ENCODE assay signal across 22 cellular contexts in genomic region chrX:118968031-118968430, GRCh38. TPM values are rescaled to one million over a fixed set of nuclear protein-coding genes. Genes with fewer than 3 reads are reported as not detected.
DNase-seq lines count a peak whose midpoint lies in the region; ATAC-seq, FAIRE-seq and TF ChIP-seq lines count a peak whose summit lies in the region.
"Had no signal": no experiment of that assay in that cellular context is flagged by ENCODE, and none has a peak within 500 bp of the region (broad histone marks: within the 10 kb centered on the region; RNA-seq: fewer than 3 reads in every experiment).

No MANE protein-coding gene starts in this region.

- intact Hi-C loops in MCF 10A (cut with micrococcal nuclease) = no loop called here
- intact Hi-C loops in breast epithelium (cut with DNase I; ENCODE audit: low total_unique reads) = no loop called here

- ATAC-seq in stimulated activated effector memory CD8-positive, alpha-beta T cell treated with anti-CD3 and anti-CD28 coated beads, Interleukin-12 subunit alpha, Interleukin-12 subunit beta, amount 100 ng/mL, for 72 hours = peak; percentile 48
- no peak for ATAC-seq in GM18520 (IDR thresholded peaks at IDR 0.05; ENCODE audit: unreplicated experiment)
- ATAC-seq: Right ventricle myocardium inferior had no signal

- POLR2A ChIA-PET in MCF 10A (lab: Yijun Ruan, JAX) = no interaction called here

- H3K4me1 Mint-ChIP-seq in MCF 10A (ENCODE audit: insufficient read depth, unreplicated experiment) = no peaks in the 10 kb centered on the region
- no peaks in the 10 kb centered on the region for H3K4me1 Mint-ChIP-seq in stimulated activated effector memory CD8-positive, alpha-beta T cell treated with anti-CD3 and anti-CD28 coated beads, Interleukin-12 subunit alpha, Interleukin-12 subunit beta, amount 100 ng/mL, for 72 hours
- H3K4me1 Mint-ChIP-seq in activated T-cell treated with anti-CD3 and anti-CD28 coated beads, Interleukin-2, amount 50 U/mL, for 24 hours (ENCODE audit: low read depth) = no peaks in the 10 kb centered on the region
- H3K4me1 Mint-ChIP-seq: B cell had no signal

- H3K4me3 Mint-ChIP-seq in MCF 10A (ENCODE audit: unreplicated experiment) = no peak overlapping the region
- no peak overlapping the region for H3K4me3 Mint-ChIP-seq in stimulated activated effector memory CD8-positive, alpha-beta T cell treated with anti-CD3 and anti-CD28 coated beads, Interleukin-12 subunit alpha, Interleukin-12 subunit beta, amount 100 ng/mL, for 72 hours
- H3K4me3 Mint-ChIP-seq in activated T-cell treated with anti-CD3 and anti-CD28 coated beads, Interleukin-2, amount 50 U/mL, for 24 hours = no peak overlapping the region
- H3K4me3 Mint-ChIP-seq: B cell had no signal

- BruUV-seq in MCF 10A (replicated peaks; lab: Mats Ljungman, UMichigan) = no TSS peak

- H3K27me3 ChIP-seq in breast epithelium = peaks cover 0 to 52% of the 10 kb centered on the region in 2 donors
- peaks cover 2% of the 10 kb centered on the region for H3K27me3 ChIP-seq in bronchial epithelial cell (ENCODE audit: control insufficient read depth, insufficient read depth, low read length)

- H3K9me3 Mint-ChIP-seq in MCF 10A (ENCODE audit: unreplicated experiment) = no peaks in the 10 kb centered on the region
- no peaks in the 10 kb centered on the region for H3K9me3 Mint-ChIP-seq in stimulated activated effector memory CD8-positive, alpha-beta T cell treated with anti-CD3 and anti-CD28 coated beads, Interleukin-12 subunit alpha, Interleukin-12 subunit beta, amount 100 ng/mL, for 72 hours
- no peaks in the 10 kb centered on the region for H3K9me3 Mint-ChIP-seq in activated T-cell treated with anti-CD3 and anti-CD28 coated beads, Interleukin-2, amount 50 U/mL, for 24 hours

- H3K36me3 Mint-ChIP-seq in MCF 10A (ENCODE audit: insufficient read depth, unreplicated experiment) = no peaks in the 10 kb centered on the region
- H3K36me3 Mint-ChIP-seq in stimulated activated effector memory CD8-positive, alpha-beta T cell treated with anti-CD3 and anti-CD28 coated beads, Interleukin-12 subunit alpha, Interleukin-12 subunit beta, amount 100 ng/mL, for 72 hours = no peaks in the 10 kb centered on the region
- no peaks in the 10 kb centered on the region for H3K36me3 Mint-ChIP-seq in activated T-cell treated with anti-CD3 and anti-CD28 coated beads, Interleukin-2, amount 50 U/mL, for 24 hours (ENCODE audit: low read depth)

- no peaks in the 10 kb centered on the region for H3K9me3 ChIP-seq in breast epithelium
- H3K9me3 ChIP-seq: SJSA1 had no signal

- no peak overlapping the region for H3K27ac ChIP-seq in breast epithelium
- H3K27ac ChIP-seq: HL-60, KMS-11, SJSA1 had no signal

- FAIRE-seq in bronchial epithelial cell (lab: Jason Lieb, UNC) = no peak
- FAIRE-seq: A204.1, GM12892, RCC 7860 had no signal

- DNase-seq in MCF 10A (ENCODE audit: unreplicated experiment) (peak; percentile 14), breast epithelium (ENCODE audit: low spot score in 2 of 2) (no peak), NCI-H1694 (lab: John Stamatoyannopoulos, UW) (peak; percentile 18), bronchial epithelial cell (ENCODE audit: low read depth) (peak; percentile 40), KG1 (lab: John Stamatoyannopoulos, UW) (no peak)
- DNase-seq in stimulated activated effector memory CD8-positive, alpha-beta T cell treated with anti-CD3 and anti-CD28 coated beads, Interleukin-12 subunit alpha, Interleukin-12 subunit beta, amount 100 ng/mL, for 72 hours (ENCODE audit: low spot score in 2 of 2) = no peak
- no peak for DNase-seq in activated T-cell treated with anti-CD3 and anti-CD28 coated beads, Interleukin-2, amount 50 U/mL, for 24 hours
- DNase-seq: GOT3, HCEC 1CT, NCI-H1417, NCI-H187 treated with DMSO at 0.1 percent for 48 hours, NCI-H510A, NCI-H82 had no signal

- TF ChIP-seq CTCF in MCF 10A (IDR thresholded peaks at IDR 0.05; ENCODE audit: unreplicated experiment) (no peak), breast epithelium (IDR thresholded peaks at IDR 0.05) (no peak), bronchial epithelial cell (IDR thresholded peaks at IDR 0.05; ENCODE audit: insufficient read depth, low read length, severe bottlenecking) (no peak)

- no peak for TF ChIP-seq POLR2A in breast epithelium (IDR thresholded peaks at IDR 0.05)

- no peak overlapping the region for H3K4me3 ChIP-seq in breast epithelium
- H3K4me3 ChIP-seq in bronchial epithelial cell (ENCODE audit: low read depth, low read length) = no peak overlapping the region
- H3K4me3 ChIP-seq: SJSA1 had no signal

- CTCF ChIA-PET in MCF 10A (lab: Yijun Ruan, JAX) = interaction anchor here (0.5 kb wide), 1 partner anchor 286 kb away, joined by 3 read pairs; no protein-coding TSS in a partner anchor

- no peaks in the 10 kb centered on the region for H3K4me1 ChIP-seq in breast epithelium
- H3K4me1 ChIP-seq: SJSA1 had no signal

- H3K27me3 Mint-ChIP-seq in MCF 10A (ENCODE audit: insufficient read depth, unreplicated experiment) = peaks cover 72% of the 10 kb centered on the region
- peaks cover 31% of the 10 kb centered on the region for H3K27me3 Mint-ChIP-seq in activated T-cell treated with anti-CD3 and anti-CD28 coated beads, Interleukin-2, amount 50 U/mL, for 24 hours

- H3K36me3 ChIP-seq in breast epithelium (no peaks in the 10 kb centered on the region), bronchial epithelial cell (ENCODE audit: control insufficient read depth, insufficient read depth, low read length) (no peaks in the 10 kb centered on the region)
- H3K36me3 ChIP-seq: SJSA1 had no signal

- no peak overlapping the region for H3K27ac Mint-ChIP-seq in MCF 10A (ENCODE audit: low read depth, unreplicated experiment)
- no peak overlapping the region for H3K27ac Mint-ChIP-seq in stimulated activated effector memory CD8-positive, alpha-beta T cell treated with anti-CD3 and anti-CD28 coated beads, Interleukin-12 subunit alpha, Interleukin-12 subunit beta, amount 100 ng/mL, for 72 hours
- H3K27ac Mint-ChIP-seq in activated T-cell treated with anti-CD3 and anti-CD28 coated beads, Interleukin-2, amount 50 U/mL, for 24 hours = no peak overlapping the region
- H3K27ac Mint-ChIP-seq: B cell had no signal

RNA-seq across cellular contexts. Expression of gene LONRF3, which starts 6.4 kb away (rescaled TPM):
- total RNA-seq in MCF 10A (2022) = 1.0 and 1.4 TPM in 2 replicates
- 10 to 100 TPM; 13.6 to 16.0 (median 15.1) TPM for total RNA-seq in breast epithelium
- 0.51 and 0.79 TPM in 2 replicates for total RNA-seq in bronchial epithelial cell

Comparison
In these comparisons a context has a peak if more than half of its experiments do, and no peak if none do; other contexts are left out.
1. DNase-seq: peak in MCF 10A (single experiment), NCI-H1694 (single experiment) and bronchial epithelial cell (single experiment); none in breast epithelium (0 of 2), stimulated activated effector memory CD8-positive, alpha-beta T cell treated with anti-CD3 and anti-CD28 coated beads, Interleukin-12 subunit alpha, Interleukin-12 subunit beta, amount 100 ng/mL, for 72 hours (0 of 2), KG1 (single experiment) and activated T-cell treated with anti-CD3 and anti-CD28 coated beads, Interleukin-2, amount 50 U/mL, for 24 hours (single experiment).